8 cellular contexts compared by ENCODE assay signal in the genomic region with DNA sequence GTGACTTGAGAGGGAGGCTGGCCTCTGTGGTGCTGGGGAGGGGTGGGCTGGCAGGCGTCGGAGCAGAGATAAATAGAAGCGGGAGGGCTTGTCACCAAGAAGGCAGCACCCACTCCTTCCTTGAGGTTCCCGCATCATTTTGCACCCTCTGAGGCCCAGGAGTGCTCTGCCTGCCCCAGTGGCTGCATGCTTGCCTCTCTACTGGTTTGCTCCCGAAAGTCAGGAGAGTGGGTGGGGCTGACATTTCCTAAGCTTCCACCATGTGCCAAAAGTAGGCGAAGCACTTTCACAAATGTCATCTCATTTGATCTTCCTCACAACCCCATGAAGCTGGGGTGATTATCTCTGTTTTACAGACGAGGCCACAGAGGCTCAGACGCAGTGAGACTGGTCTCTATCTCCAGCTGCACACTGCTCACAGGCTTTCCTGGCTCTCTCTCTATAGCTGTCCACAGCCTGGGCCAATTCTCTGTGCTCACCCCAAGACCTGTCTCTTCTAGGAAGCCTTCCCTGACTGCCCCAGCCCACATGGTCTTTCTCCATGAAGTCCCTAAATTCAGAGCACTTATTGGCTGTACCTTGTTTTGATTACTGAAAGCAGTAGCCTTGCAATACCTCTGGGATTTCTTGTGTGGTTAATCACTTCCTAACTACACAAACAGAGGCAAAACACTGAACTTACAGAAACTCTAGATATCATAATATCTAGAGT. TPM values are rescaled to one million over a fixed set of nuclear protein-coding genes. Genes with fewer than 3 reads are reported as not detected.
DNase-seq lines count a peak whose midpoint lies in the region; ATAC-seq and TF ChIP-seq lines count a peak whose summit lies in the region.

No MANE protein-coding gene starts in this region.

- DNase-seq in activated T-cell treated with anti-CD3 and anti-CD28 coated beads, Interleukin-2, amount 50 U/mL, for 24 hours: peak; percentile 61
- DNase-seq in progenitor cell of endocrine pancreas (ENCODE audit: low spot score, unreplicated experiment): no peak
- DNase-seq in suprapubic skin (ENCODE audit: low spot score in 2 of 2): no peak
- DNase-seq in NCI-H2029 treated with DMSO at 0.1 percent for 48 hours (lab: John Stamatoyannopoulos, UW): no peak
- DNase-seq in breast epithelium (ENCODE audit: low spot score in 2 of 2): no peak
- no peak for DNase-seq in mammary epithelial cell

- H3K27ac Mint-ChIP-seq in activated T-cell treated with anti-CD3 and anti-CD28 coated beads, Interleukin-2, amount 50 U/mL, for 24 hours: peak overlapping the region; percentile 94
- peak overlapping the region; percentile 87 for H3K27ac Mint-ChIP-seq in progenitor cell of endocrine pancreas

- H3K27ac ChIP-seq in suprapubic skin: no peak overlapping the region
- H3K27ac ChIP-seq in breast epithelium: no peak overlapping the region
- no peak overlapping the region for H3K27ac ChIP-seq in mammary epithelial cell (ENCODE audit: insufficient read depth, low read depth, low read length)

- H3K4me1 Mint-ChIP-seq in activated T-cell treated with anti-CD3 and anti-CD28 coated beads, Interleukin-2, amount 50 U/mL, for 24 hours (ENCODE audit: low read depth): peaks cover 92% of the 10 kb centered on the region
- peaks cover 19% of the 10 kb centered on the region for H3K4me1 Mint-ChIP-seq in progenitor cell of endocrine pancreas (ENCODE audit: low read depth)

- no peaks in the 10 kb centered on the region for H3K27me3 ChIP-seq in suprapubic skin
- H3K27me3 ChIP-seq in breast epithelium: no peaks in the 10 kb centered on the region
- no peaks in the 10 kb centered on the region for H3K27me3 ChIP-seq in mammary epithelial cell (ENCODE audit: insufficient read depth, low read length)

- H3K4me1 ChIP-seq in suprapubic skin (peaks cover 24% of the 10 kb centered on the region), breast epithelium (no peaks in the 10 kb centered on the region), mammary epithelial cell (ENCODE audit: insufficient read depth, low read length) (no peaks in the 10 kb centered on the region)

- H3K79me2 ChIP-seq in mammary epithelial cell (ENCODE audit: insufficient read depth, low read length): no peaks in the 10 kb centered on the region

- intact Hi-C loops in breast epithelium (cut with DNase I; ENCODE audit: low total_unique reads): no loop called here
- intact Hi-C loops in mammary epithelial cell (cut with micrococcal nuclease): no loop called here

- H2AFZ ChIP-seq in mammary epithelial cell (ENCODE audit: low read depth, low read length): no peak overlapping the region

- dilution Hi-C loops in mammary epithelial cell (cut with HindIII; ENCODE audit: low sequenced_read_pairs): no loop called here

- H3K4me3 ChIP-seq in suprapubic skin (no peak overlapping the region), breast epithelium (no peak overlapping the region), mammary epithelial cell (replicated peaks in 1 of 3; ENCODE audit: insufficient read depth in 1 of 3, low read depth in 2 of 3, low read length in 3 of 3) (no peak overlapping the region)

- CTCF ChIA-PET in mammary epithelial cell (lab: Charles Lee; ENCODE audit: low non-redundant PET): no interaction called here

- no TSS peak for BruUV-seq in mammary epithelial cell (replicated peaks; lab: Mats Ljungman, UMichigan)

- H3K4me3 Mint-ChIP-seq in activated T-cell treated with anti-CD3 and anti-CD28 coated beads, Interleukin-2, amount 50 U/mL, for 24 hours: peak overlapping the region; percentile 14
- H3K4me3 Mint-ChIP-seq in progenitor cell of endocrine pancreas (ENCODE audit: low read depth): no peak overlapping the region

- H3K36me3 Mint-ChIP-seq in activated T-cell treated with anti-CD3 and anti-CD28 coated beads, Interleukin-2, amount 50 U/mL, for 24 hours (ENCODE audit: low read depth): peaks cover 50% of the 10 kb centered on the region
- H3K36me3 Mint-ChIP-seq in progenitor cell of endocrine pancreas (ENCODE audit: insufficient read depth): peaks cover 12% of the 10 kb centered on the region

- no peak for TF ChIP-seq POLR2A in suprapubic skin (IDR thresholded peaks at IDR 0.05)
- TF ChIP-seq POLR2A in breast epithelium (IDR thresholded peaks at IDR 0.05): no peak

- H3K9me3 Mint-ChIP-seq in activated T-cell treated with anti-CD3 and anti-CD28 coated beads, Interleukin-2, amount 50 U/mL, for 24 hours: no peaks in the 10 kb centered on the region
- no peaks in the 10 kb centered on the region for H3K9me3 Mint-ChIP-seq in progenitor cell of endocrine pancreas (ENCODE audit: low read depth)

- ATAC-seq in GM19025 (IDR thresholded peaks at IDR 0.05; ENCODE audit: low read depth, unreplicated experiment) (peak; percentile 78), HG03108 (IDR thresholded peaks at IDR 0.05; ENCODE audit: unreplicated experiment) (peak; percentile 85)

- WGBS in suprapubic skin: 84% methylated on average over 8 of the region's 8 CpGs
- 96% methylated on average over 5 of the region's 8 CpGs for WGBS in mammary epithelial cell (ENCODE audit: low coverage, missing lambda C conversion rate)

- H3K36me3 ChIP-seq in suprapubic skin: peaks cover 13% of the 10 kb centered on the region
- no peaks in the 10 kb centered on the region for H3K36me3 ChIP-seq in breast epithelium
- no peaks in the 10 kb centered on the region for H3K36me3 ChIP-seq in mammary epithelial cell (ENCODE audit: insufficient read depth, low read length)

- no peak overlapping the region for H3K4me2 ChIP-seq in mammary epithelial cell (ENCODE audit: insufficient read depth, low read depth, low read length)

- in situ Hi-C loops in mammary epithelial cell (cut with MboI; ENCODE audit: low sequenced_read_pairs in 2 of 2): no loop called here

- no peaks in the 10 kb centered on the region for H4K20me1 ChIP-seq in mammary epithelial cell (ENCODE audit: insufficient read depth, low read length)

- no peak overlapping the region for H3K9ac ChIP-seq in mammary epithelial cell (ENCODE audit: insufficient read depth, low read length)

- no peak for TF ChIP-seq EP300 in suprapubic skin (IDR thresholded peaks at IDR 0.05)

- TF ChIP-seq CTCF in progenitor cell of endocrine pancreas (IDR thresholded peaks at IDR 0.05; ENCODE audit: unreplicated experiment) (no peak), suprapubic skin (IDR thresholded peaks at IDR 0.05) (no peak), breast epithelium (IDR thresholded peaks at IDR 0.05) (no peak), mammary epithelial cell (conservative IDR thresholded peaks at IDR 0.05 in 1 of 2, IDR thresholded peaks at IDR 0.05 in 1 of 2; ENCODE audit: extremely low read depth in 1 of 2, insufficient read depth in 1 of 2, low read depth in 1 of 2, low read length in 2 of 2) (no peak)

- no peaks in the 10 kb centered on the region for H3K27me3 Mint-ChIP-seq in activated T-cell treated with anti-CD3 and anti-CD28 coated beads, Interleukin-2, amount 50 U/mL, for 24 hours
- H3K27me3 Mint-ChIP-seq in progenitor cell of endocrine pancreas: no peaks in the 10 kb centered on the region

- no peaks in the 10 kb centered on the region for H3K9me3 ChIP-seq in suprapubic skin
- H3K9me3 ChIP-seq in breast epithelium: no peaks in the 10 kb centered on the region
- H3K9me3 ChIP-seq in mammary epithelial cell (replicated peaks; ENCODE audit: insufficient read depth, low read length): no peaks in the 10 kb centered on the region

RNA-seq across cellular contexts. Expression of a gene that starts 2.6 kb away (rescaled TPM):
- total RNA-seq in progenitor cell of endocrine pancreas: 4.3 and 5.2 TPM in 2 replicates
- 1 to 10 TPM; 2.3 to 6.6 (median 3.9) TPM for total RNA-seq in suprapubic skin
- total RNA-seq in breast epithelium: 1 to 10 TPM; 1.6 to 5.9 (median 1.8) TPM
- total RNA-seq in mammary epithelial cell: 1 to 10 TPM in 1 of 2 donors, under 1 TPM in 1; 0.99 to 1.2 TPM
- 0.28 TPM for polyA plus RNA-seq in mammary epithelial cell
- polyA minus RNA-seq in mammary epithelial cell: not detected

RNA-seq across cellular contexts. Expression of a gene that starts 28.9 kb away (rescaled TPM):
- total RNA-seq in progenitor cell of endocrine pancreas (89.9 and 103 TPM in 2 replicates), suprapubic skin (10 to 100 TPM in 2 of 4 donors, 1 to 10 TPM in 2; 9.8 to 27.3 (median 12.9) TPM), breast epithelium (10 to 100 TPM; 28.2 to 82.4 (median 45.2) TPM), mammary epithelial cell (under 1 TPM; 0.73 to 0.83 TPM)
- 4.7 TPM for polyA plus RNA-seq in mammary epithelial cell
- polyA minus RNA-seq in mammary epithelial cell: 11.0 TPM

Comparison
In these comparisons a context has a peak if more than half of its experiments do, and no peak if none do; other contexts are left out.
1. RNA of a gene that starts 28.9 kb away (total RNA-seq): 89.9 to 103 TPM in progenitor cell of endocrine pancreas, 28.2 to 82.4 TPM in breast epithelium and 9.8 to 27.3 TPM in suprapubic skin; 0.73 to 0.83 TPM in mammary epithelial cell; every median in the first group is over 4 times any median in the second.